11 cellular contexts compared by ENCODE assay signal in the genomic region with DNA sequence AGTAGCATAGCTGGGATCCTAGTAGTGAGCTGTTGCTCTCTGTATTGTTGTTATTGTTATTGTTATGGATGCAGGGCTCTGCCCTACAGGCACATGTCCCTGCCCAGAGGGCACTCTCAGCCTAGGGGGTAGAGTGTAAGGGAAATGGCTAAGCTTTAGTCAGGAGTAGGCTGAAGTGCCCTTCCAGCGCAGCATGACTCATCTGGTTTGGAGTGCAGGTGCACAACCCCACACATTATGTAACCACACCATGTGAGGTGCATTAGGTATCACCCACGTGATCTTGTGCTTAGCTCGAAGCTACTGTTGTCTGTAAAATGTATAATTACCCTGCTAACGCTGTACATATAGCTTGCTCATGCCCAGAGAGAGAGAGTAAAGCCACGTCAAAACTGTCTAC. TPM values are rescaled to one million over a fixed set of nuclear protein-coding genes. Genes with fewer than 3 reads are reported as not detected.
DNase-seq lines count a peak whose midpoint lies in the region; ATAC-seq, FAIRE-seq and TF ChIP-seq lines count a peak whose summit lies in the region.
"Had no signal": no experiment of that assay in that cellular context is flagged by ENCODE, and none has a peak within 500 bp of the region (broad histone marks: within the 10 kb centered on the region; RNA-seq: fewer than 3 reads in every experiment).

No MANE protein-coding gene starts in this region.

- H3K27me3 ChIP-seq in lower lobe of right lung (ENCODE audit: low read depth) = no peaks in the 10 kb centered on the region
- H3K27me3 ChIP-seq in brain microvascular endothelial cell (replicated peaks) = no peaks in the 10 kb centered on the region
- no peaks in the 10 kb centered on the region for H3K27me3 ChIP-seq in heart right ventricle

- H3K4me1 ChIP-seq in lower lobe of right lung (peaks cover 18% of the 10 kb centered on the region), heart right ventricle (peaks cover 0 to 9% (median 0%) of the 10 kb centered on the region in 9 donors)

- in situ Hi-C loops in brain microvascular endothelial cell (cut with HindIII; ENCODE audit: low pct_ligation_motif_present, low sequenced_read_pairs) = no loop called here

- intact Hi-C loops in lower lobe of right lung (cut with DNase I) (no loop called here), heart right ventricle (cut with DNase I) (no loop called here)

- TF ChIP-seq POLR2A in GM12891 (IDR thresholded peaks at IDR 0.05; ENCODE audit: low read depth, low read length) = no peak

- H3K9me3 ChIP-seq in lower lobe of right lung (no peaks in the 10 kb centered on the region), heart right ventricle (no peaks in the 10 kb centered on the region)

- H3K36me3 ChIP-seq in lower lobe of right lung = no peaks in the 10 kb centered on the region
- H3K36me3 ChIP-seq in brain microvascular endothelial cell (replicated peaks) = no peaks in the 10 kb centered on the region
- H3K36me3 ChIP-seq in heart right ventricle = no peaks in the 10 kb centered on the region

- TF ChIP-seq CTCF in lower lobe of right lung (IDR thresholded peaks at IDR 0.05) = no peak
- TF ChIP-seq CTCF in brain microvascular endothelial cell (IDR thresholded peaks at IDR 0.05; ENCODE audit: low read depth, low read length, missing control alignments) = no peak
- no peak for TF ChIP-seq CTCF in heart right ventricle (IDR thresholded peaks at IDR 0.05)

- H3K4me3 ChIP-seq in lower lobe of right lung (no peak overlapping the region), brain microvascular endothelial cell (ENCODE audit: low read depth, low read length) (no peak overlapping the region), heart right ventricle (no peak overlapping the region)

- ATAC-seq in lower lobe of right lung (peak; percentile 90 to 92), HG03521 (IDR thresholded peaks at IDR 0.05; ENCODE audit: unreplicated experiment) (no peak), GM18517 (IDR thresholded peaks at IDR 0.05; ENCODE audit: unreplicated experiment) (no peak), heart right ventricle (no peak)
- ATAC-seq: left cardiac atrium had no signal

- H3K27ac ChIP-seq in lower lobe of right lung (peak overlapping the region; percentile 58), brain microvascular endothelial cell (no peak overlapping the region), heart right ventricle (no peak overlapping the region)

- peak; percentile 61 for FAIRE-seq in GM12891 (lab: Jason Lieb, UNC)

- WGBS in heart right ventricle, 2 donors = 81 to 88% methylated on average over 5 of the region's 5 CpGs

- no peak for DNase-seq in GM12891 (ENCODE audit: insufficient read length, low spot score)
- DNase-seq in NCI-H1105 (lab: John Stamatoyannopoulos, UW) = peak; percentile 28
- peak; percentile 74 for DNase-seq in RKO (ENCODE audit: low spot score)
- DNase-seq in lower lobe of right lung = peak; percentile 82
- no peak for DNase-seq in brain microvascular endothelial cell
- DNase-seq in heart right ventricle = no peak
- DNase-seq: activated CD4-positive, alpha-beta T cell treated with anti-CD3 and anti-CD28 coated beads for 1 hour; activated naive CD4-positive, alpha-beta T cell; left cardiac atrium had no signal

TF ChIP-seq in GM12891, 5 proteins besides CTCF, POLR2A, EP300 and RAD21:
- TF ChIP-seq POLR2AphosphoS5 (IDR thresholded peaks at IDR 0.05; ENCODE audit: low read depth, low read length) = no peak

RNA-seq across cellular contexts. Expression of gene TIPARP, which starts 48.3 kb away (rescaled TPM):
- polyA plus RNA-seq in GM12891 (2012; ENCODE audit: low read depth, missing spikeins) = 23.8 TPM
- total RNA-seq in lower lobe of right lung (58.0 TPM), heart right ventricle (10 to 100 TPM; 19.8 to 74.6 (median 23.9) TPM)
- 10 to 100 TPM; 13.8 to 18.7 TPM for polyA plus RNA-seq in heart right ventricle

Comparison
In these comparisons a context has a peak if more than half of its experiments do, and no peak if none do; other contexts are left out.
1. DNase-seq: peak in NCI-H1105 (single experiment), RKO (single experiment) and lower lobe of right lung (single experiment); none in GM12891 (single experiment), brain microvascular endothelial cell (single experiment) and heart right ventricle (0 of 2).
2. ATAC-seq: peak in lower lobe of right lung (2 of 2); none in HG03521 (single experiment), GM18517 (single experiment) and heart right ventricle (0 of 8).